In the genomic region with DNA sequence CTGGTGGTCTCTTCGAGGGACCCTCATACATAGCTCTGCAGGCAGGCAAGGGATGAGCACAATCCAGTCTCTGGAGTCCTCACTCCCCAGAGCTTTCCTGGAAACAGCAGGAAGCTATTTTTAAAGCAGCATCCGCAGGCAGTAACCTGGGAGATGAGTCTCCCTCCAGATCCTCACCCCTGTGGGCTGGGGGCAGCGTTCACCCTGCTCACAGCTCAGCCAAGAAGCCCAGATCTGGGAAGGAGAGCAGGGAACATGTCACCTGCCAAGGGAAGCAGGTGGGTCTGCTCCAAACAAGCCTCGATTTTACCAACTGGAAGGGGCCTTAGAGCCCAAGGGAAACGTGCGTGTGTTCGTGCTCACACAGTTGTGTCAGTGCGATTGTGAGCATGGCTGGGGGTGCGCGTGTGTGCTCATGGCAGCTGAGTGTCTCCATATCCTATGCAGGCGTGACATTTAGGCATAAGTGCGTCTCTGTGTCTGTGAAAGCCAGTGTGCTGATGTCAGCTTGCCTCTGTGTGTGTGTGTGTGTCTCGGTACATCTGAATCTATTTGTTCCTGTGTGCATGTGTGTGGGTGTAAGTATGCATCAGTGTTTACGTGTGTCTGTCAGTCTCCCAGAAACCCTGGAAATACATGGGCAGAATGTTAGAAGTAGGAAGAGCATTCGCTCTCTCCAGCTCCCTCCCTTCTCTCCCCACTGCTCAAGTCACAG, we compare ENCODE assay signal across 19 cellular contexts. TPM values are rescaled to one million over a fixed set of nuclear protein-coding genes. Genes with fewer than 3 reads are reported as not detected.
"Had no signal": no experiment of that assay in that cellular context is flagged by ENCODE, and none has a peak within 500 bp of the region (broad histone marks: within the 10 kb centered on the region; RNA-seq: fewer than 3 reads in every experiment).

No MANE protein-coding gene starts in this region.

- H3K27me3 Mint-ChIP-seq: activated CD4-positive, alpha-beta T cell treated with anti-CD3 and anti-CD28 coated beads, Interleukin-2, amount 10 ng/mL, durations not matched to agents 24 days and 14 days had no signal

- DNase-seq: activated CD4-positive, alpha-beta T cell treated with anti-CD3 and anti-CD28 coated beads, Interleukin-2, amount 10 ng/mL, durations not matched to agents 24 days and 14 days; activated CD8-positive, alpha-beta memory T cell treated with anti-CD3 and anti-CD28 coated beads, Interleukin-2, amount 50 U/mL, for 48 hours; activated gamma-delta T cell treated with Interleukin-2 at 50 U/mL for 16 hours; amniotic stem cell; cerebellar nuclear complex; dermis blood vessel endothelial cell; heart right ventricle; nephron progenitor cell; stimulated activated CD4-positive, alpha-beta T cell treated with anti-CD3 and anti-CD28 coated beads, Interleukin-2, amount 100 ng/mL, for 48 hours; T-helper 17 cell; transverse colon had no signal

- H3K4me3 ChIP-seq: heart right ventricle, lung, transverse colon had no signal

- H3K9me3 ChIP-seq: transverse colon had no signal

- H3K4me3 Mint-ChIP-seq: activated CD4-positive, alpha-beta T cell treated with anti-CD3 and anti-CD28 coated beads, Interleukin-2, amount 10 ng/mL, durations not matched to agents 24 days and 14 days; activated naive CD8-positive, alpha-beta T cell; mesothelial cell of epicardium; nephron progenitor cell; stimulated activated memory B cell treated with anti-CD40 and anti-IgM and Interleukin-4, amounts not matched to agents 10 μg/mL and 1 μg/mL and 100 μg/mL, for 72 hours; T-helper 17 cell had no signal

- ATAC-seq: heart right ventricle, T-helper 17 cell had no signal

- H3K4me1 ChIP-seq: heart right ventricle, transverse colon had no signal

- H3K4me1 Mint-ChIP-seq: activated CD4-positive, alpha-beta T cell treated with anti-CD3 and anti-CD28 coated beads, Interleukin-2, amount 10 ng/mL, durations not matched to agents 24 days and 14 days; mesothelial cell of epicardium; stimulated activated memory B cell treated with anti-CD40 and anti-IgM and Interleukin-4, amounts not matched to agents 10 μg/mL and 1 μg/mL and 100 μg/mL, for 72 hours had no signal

- H3K27ac ChIP-seq: heart right ventricle, transverse colon had no signal

- H3K36me3 Mint-ChIP-seq: mesothelial cell of epicardium; stimulated activated memory B cell treated with anti-CD40 and anti-IgM and Interleukin-4, amounts not matched to agents 10 μg/mL and 1 μg/mL and 100 μg/mL, for 72 hours had no signal

- H3K27me3 ChIP-seq: transverse colon had no signal

- H3K9me3 Mint-ChIP-seq: mesothelial cell of epicardium; nephron progenitor cell; stimulated activated memory B cell treated with anti-CD40 and anti-IgM and Interleukin-4, amounts not matched to agents 10 μg/mL and 1 μg/mL and 100 μg/mL, for 72 hours had no signal

- H3K27ac Mint-ChIP-seq: activated CD4-positive, alpha-beta T cell treated with anti-CD3 and anti-CD28 coated beads, Interleukin-2, amount 10 ng/mL, durations not matched to agents 24 days and 14 days; activated naive CD8-positive, alpha-beta T cell; mesothelial cell of epicardium; nephron progenitor cell; stimulated activated memory B cell treated with anti-CD40 and anti-IgM and Interleukin-4, amounts not matched to agents 10 μg/mL and 1 μg/mL and 100 μg/mL, for 72 hours; T-helper 17 cell had no signal

- H3K36me3 ChIP-seq: heart right ventricle, transverse colon had no signal

- H3K9ac ChIP-seq: parathyroid adenoma had no signal

RNA-seq across cellular contexts. Expression of a gene that starts 40.6 kb away (rescaled TPM):
- total RNA-seq: activated CD4-positive, alpha-beta T cell treated with anti-CD3 and anti-CD28 coated beads, Interleukin-2, amount 10 ng/mL, durations not matched to agents 24 days and 14 days; dermis blood vessel endothelial cell; epithelial cell of proximal tubule; heart right ventricle; mesothelial cell of epicardium; skeletal muscle tissue; subcutaneous adipose tissue; T-helper 17 cell had no signal
